1 cellular context compared by ENCODE assay signal in the genomic region with DNA sequence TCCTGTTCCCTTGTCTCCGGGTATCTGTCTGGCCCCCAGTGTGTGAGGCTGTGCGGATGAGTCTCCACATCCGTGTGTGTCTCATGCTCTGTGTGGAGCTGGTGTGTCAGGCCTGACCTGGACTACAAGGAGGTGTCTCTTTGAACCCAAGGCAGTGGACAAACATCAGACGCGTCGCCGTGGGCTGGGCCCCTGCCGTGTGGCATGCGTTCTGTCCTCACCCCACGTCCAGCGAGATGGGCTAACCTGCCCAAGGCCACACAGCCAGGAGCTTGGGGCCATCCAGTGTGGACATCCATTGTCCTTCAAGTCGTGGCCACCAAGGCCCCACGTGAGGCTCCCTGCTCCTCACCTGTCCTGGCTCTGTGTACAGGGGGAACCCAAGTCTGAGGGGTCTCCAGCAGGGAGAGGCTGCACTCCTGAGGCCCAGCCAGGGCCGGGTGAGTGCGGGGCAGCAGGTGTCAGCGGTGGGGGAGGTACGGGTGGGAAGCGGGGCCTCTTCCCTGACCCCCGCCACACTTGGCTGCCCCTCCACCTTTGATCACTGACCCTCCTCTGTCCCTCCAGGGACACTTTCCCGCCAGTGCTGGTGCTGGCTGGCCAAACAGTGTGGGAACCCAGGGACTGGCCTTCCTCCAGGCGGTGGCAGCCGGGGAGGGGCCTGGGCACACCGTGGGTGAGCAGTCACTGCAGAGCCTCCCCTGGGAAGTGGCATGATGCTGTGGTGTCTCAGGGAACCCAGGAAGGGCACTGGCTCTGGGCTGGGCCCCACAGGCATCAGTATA.
TF ChIP-seq lines count a peak whose summit lies in the region.

No MANE protein-coding gene starts in this region.

TF ChIP-seq in WTC11, 78 proteins besides CTCF, POLR2A, EP300 and RAD21:
- TF ChIP-seq, protein P1, sequence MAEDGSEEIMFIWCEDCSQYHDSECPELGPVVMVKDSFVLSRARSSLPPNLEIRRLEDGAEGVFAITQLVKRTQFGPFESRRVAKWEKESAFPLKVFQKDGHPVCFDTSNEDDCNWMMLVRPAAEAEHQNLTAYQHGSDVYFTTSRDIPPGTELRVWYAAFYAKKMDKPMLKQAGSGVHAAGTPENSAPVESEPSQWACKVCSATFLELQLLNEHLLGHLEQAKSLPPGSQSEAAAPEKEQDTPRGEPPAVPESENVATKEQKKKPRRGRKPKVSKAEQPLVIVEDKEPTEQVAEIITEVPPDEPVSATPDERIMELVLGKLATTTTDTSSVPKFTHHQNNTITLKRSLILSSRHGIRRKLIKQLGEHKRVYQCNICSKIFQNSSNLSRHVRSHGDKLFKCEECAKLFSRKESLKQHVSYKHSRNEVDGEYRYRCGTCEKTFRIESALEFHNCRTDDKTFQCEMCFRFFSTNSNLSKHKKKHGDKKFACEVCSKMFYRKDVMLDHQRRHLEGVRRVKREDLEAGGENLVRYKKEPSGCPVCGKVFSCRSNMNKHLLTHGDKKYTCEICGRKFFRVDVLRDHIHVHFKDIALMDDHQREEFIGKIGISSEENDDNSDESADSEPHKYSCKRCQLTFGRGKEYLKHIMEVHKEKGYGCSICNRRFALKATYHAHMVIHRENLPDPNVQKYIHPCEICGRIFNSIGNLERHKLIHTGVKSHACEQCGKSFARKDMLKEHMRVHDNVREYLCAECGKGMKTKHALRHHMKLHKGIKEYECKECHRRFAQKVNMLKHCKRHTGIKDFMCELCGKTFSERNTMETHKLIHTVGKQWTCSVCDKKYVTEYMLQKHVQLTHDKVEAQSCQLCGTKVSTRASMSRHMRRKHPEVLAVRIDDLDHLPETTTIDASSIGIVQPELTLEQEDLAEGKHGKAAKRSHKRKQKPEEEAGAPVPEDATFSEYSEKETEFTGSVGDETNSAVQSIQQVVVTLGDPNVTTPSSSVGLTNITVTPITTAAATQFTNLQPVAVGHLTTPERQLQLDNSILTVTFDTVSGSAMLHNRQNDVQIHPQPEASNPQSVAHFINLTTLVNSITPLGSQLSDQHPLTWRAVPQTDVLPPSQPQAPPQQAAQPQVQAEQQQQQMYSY (CRISPR knock-in tag; IDR thresholded peaks at IDR 0.05), result no peak
- no peak for TF ChIP-seq NR2C2 (CRISPR knock-in tag; IDR thresholded peaks at IDR 0.05)
- TF ChIP-seq TEAD1 (CRISPR knock-in tag; IDR thresholded peaks at IDR 0.05), result no peak
